In the genomic region with DNA sequence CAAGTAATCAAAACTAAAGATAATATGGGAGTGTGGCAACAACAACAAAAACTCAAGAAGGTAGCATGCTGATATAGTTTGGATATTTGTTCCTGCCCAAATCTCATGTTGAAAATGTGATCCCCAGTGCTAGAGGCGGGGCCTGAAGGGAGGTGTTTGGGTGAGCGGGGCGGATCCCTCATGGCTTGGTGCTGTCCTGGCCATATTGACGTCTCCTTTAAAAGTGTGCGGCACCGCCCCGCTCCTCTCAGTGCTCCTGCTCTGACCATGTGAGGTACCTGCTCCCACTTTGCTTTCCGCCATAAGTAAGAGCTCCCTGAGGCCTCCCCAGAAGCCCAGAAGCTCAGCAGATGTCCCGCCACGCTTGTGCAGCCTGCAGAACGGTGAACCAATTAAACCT, we compare ENCODE assay signal across 16 cellular contexts. TPM values are rescaled to one million over a fixed set of nuclear protein-coding genes. Genes with fewer than 3 reads are reported as not detected.
DNase-seq lines count a peak whose midpoint lies in the region; ATAC-seq and TF ChIP-seq lines count a peak whose summit lies in the region.
"Had no signal": no experiment of that assay in that cellular context is flagged by ENCODE, and none has a peak within 500 bp of the region (broad histone marks: within the 10 kb centered on the region; RNA-seq: fewer than 3 reads in every experiment).

No MANE protein-coding gene starts in this region.

- CTCF ChIA-PET in HEK293 (lab: Yijun Ruan, JAX) = no interaction called here

- no peak overlapping the region for H3K4me3 ChIP-seq in HEK293 (ENCODE audit: low read depth, low read length)
- H3K4me3 ChIP-seq: SK-N-MC had no signal

- no peaks in the 10 kb centered on the region for H3K27me3 ChIP-seq in foreskin keratinocyte

- peak; percentile 34 for ATAC-seq in foreskin keratinocyte
- ATAC-seq in HG03521 (IDR thresholded peaks at IDR 0.05; ENCODE audit: unreplicated experiment) = no peak

- no peak for TF ChIP-seq CTCF in HEK293 (tag by site-specific recombination; IDR thresholded peaks at IDR 0.05)
- no peak for TF ChIP-seq CTCF in foreskin keratinocyte (conservative IDR thresholded peaks at IDR 0.05)

- POLR2A ChIA-PET in HEK293 (lab: Yijun Ruan, JAX) = no interaction called here

- DNase-seq in NCI-H69 (lab: John Stamatoyannopoulos, UW) (peak; percentile 87), foreskin keratinocyte (no peak), cerebellum (ENCODE audit: low spot score) (no peak)
- no peak for DNase-seq in effector CD4-positive, alpha-beta T cell
- no peak for DNase-seq in activated effector memory CD4-positive, alpha-beta T cell treated with anti-CD3 and anti-CD28 coated beads, Interleukin-2, amount 50 U/mL, for 16 hours
- DNase-seq: NCI-H1417; NCI-H187; NCI-H526 treated with DMSO at 0.1 percent for 48 hours; NK-92 treated with Interleukin-12 subunit alpha and Interleukin-12 subunit beta, amount 100 ng/mL, for 24 hours; Right ventricle myocardium superior; T-helper 9 cell had no signal

- no peak overlapping the region for H3K27ac ChIP-seq in HEK293 (ENCODE audit: extremely low read depth, low read depth, low read length)
- no peak overlapping the region for H3K27ac ChIP-seq in foreskin keratinocyte
- H3K27ac ChIP-seq: C4-2B, SK-N-MC had no signal

- H3K4me1 ChIP-seq in ES-I3 (ENCODE audit: insufficient read depth, low read length) (peaks cover 13% of the 10 kb centered on the region), HEK293 (ENCODE audit: control insufficient read depth, insufficient read depth, low read length) (no peaks in the 10 kb centered on the region), foreskin keratinocyte (peaks cover 2% of the 10 kb centered on the region)

- H3K36me3 ChIP-seq in ES-I3 (ENCODE audit: insufficient read depth, low read length) = no peaks in the 10 kb centered on the region
- peaks cover 0 to 8% of the 10 kb centered on the region in 2 experiments; a peak in 1 of 3 replicates for H3K36me3 ChIP-seq in HEK293 (ENCODE audit: control insufficient read depth in 2 of 2, insufficient read depth in 1 of 2, low read length in 2 of 2)

- H3K9me3 ChIP-seq in ES-I3 (ENCODE audit: control insufficient read depth, insufficient read depth, low read length) (no peaks in the 10 kb centered on the region), HEK293 (ENCODE audit: control insufficient read depth, insufficient read depth, low read depth, low read length) (no peaks in the 10 kb centered on the region)

- peak overlapping the region; percentile 13; the same call in 1 of the 2 replicates for H3K9ac ChIP-seq in ES-I3 (ENCODE audit: low read depth, low read length)

TF ChIP-seq in HEK293, 187 proteins besides CTCF, POLR2A, EP300 and RAD21:
- TF ChIP-seq SP2 (tag by site-specific recombination; IDR thresholded peaks at IDR 0.05) (peak; percentile 24; the same call in 1 of the 2 replicates), ZNF350 (tag by site-specific recombination; IDR thresholded peaks at IDR 0.05) (no peak), ZNF600 (tag by site-specific recombination; IDR thresholded peaks at IDR 0.05) (peak; percentile 39; the same call in 1 of the 2 replicates), OSR2 (tag by site-specific recombination; IDR thresholded peaks at IDR 0.05) (0 out of 2 replicates have a peak, but pooled peaks have one; percentile 27), ZBTB48 (tag by site-specific recombination; IDR thresholded peaks at IDR 0.05) (no peak), ZBTB17 (tag by site-specific recombination; IDR thresholded peaks at IDR 0.05) (0 out of 2 replicates have a peak, but pooled peaks have one; percentile 47), MEIS1 (CRISPR knock-in tag; IDR thresholded peaks at IDR 0.05; ENCODE audit: borderline replicate concordance) (no peak), ZNF701 (tag by site-specific recombination; IDR thresholded peaks at IDR 0.05) (no peak)

RNA-seq across cellular contexts. Expression of a gene that starts 25.6 kb away (rescaled TPM):
- total RNA-seq in foreskin keratinocyte = 26.1 and 35.9 TPM in 2 replicates
- polyA plus RNA-seq in foreskin keratinocyte = 39.7 and 45.8 TPM in 2 replicates
- 14.7 TPM for total RNA-seq in cerebellum
